Comparison of ENCODE assay signal across 16 cellular contexts in the genomic region with DNA sequence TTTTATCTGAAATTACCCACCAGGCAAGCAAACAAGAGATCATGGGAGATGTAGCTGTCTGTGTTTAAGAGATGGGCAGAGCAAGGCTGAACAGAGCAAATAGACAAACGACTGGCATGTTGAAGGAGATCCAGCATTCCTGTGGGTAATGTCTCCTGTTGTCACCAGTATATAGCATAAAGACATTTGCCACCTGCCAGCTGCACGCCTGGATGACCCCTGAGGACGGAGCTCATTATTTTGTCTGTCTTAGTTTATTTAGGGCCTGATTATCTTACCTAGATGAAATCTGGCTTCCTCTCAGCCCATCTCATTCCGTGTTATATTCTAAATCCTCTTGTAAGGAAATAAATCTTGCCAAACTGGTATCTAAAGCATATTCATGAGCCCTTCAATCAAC.
"Had no signal": no experiment of that assay in that cellular context is flagged by ENCODE, and none has a peak within 500 bp of the region (broad histone marks: within the 10 kb centered on the region; RNA-seq: fewer than 3 reads in every experiment).

No MANE protein-coding gene starts in this region.

- H2AFZ ChIP-seq: parathyroid adenoma had no signal

- ATAC-seq: esophagus mucosa; mucosa of descending colon; naive thymus-derived CD4-positive, alpha-beta T cell; stimulated activated naive CD8-positive, alpha-beta T cell treated with anti-CD3 and anti-CD28 coated beads, Interleukin-15, amount 100 ng/mL, for 72 hours had no signal

- H3K4me3 ChIP-seq: colonic mucosa, left ventricle myocardium inferior, mucosa of descending colon, sigmoid colon, spleen had no signal

- H3K79me2 ChIP-seq: parathyroid adenoma had no signal

- DNase-seq: activated B cell treated with CpG ODN at 0.5 μM for 24 hours; activated CD4-positive, alpha-beta T cell treated with anti-CD3 and anti-CD28 coated beads, Interleukin-2, amount 50 U/mL, for 1 hour; activated CD8-positive, alpha-beta memory T cell treated with anti-CD3 and anti-CD28 coated beads for 24 hours; activated naive CD4-positive, alpha-beta T cell; activated naive CD8-positive, alpha-beta T cell treated with anti-CD3 and anti-CD28 coated beads, Interleukin-2, amount 10 ng/mL, durations not matched to agents 7 days and 5 days; central memory CD4-positive, alpha-beta T cell; colonic mucosa; hippocampal formation; left ventricle myocardium inferior; mucosa of descending colon; naive thymus-derived CD4-positive, alpha-beta T cell; sigmoid colon; spleen; stimulated activated naive CD8-positive, alpha-beta T cell treated with anti-CD3 and anti-CD28 coated beads, Interleukin-15, amount 100 ng/mL, for 72 hours had no signal

- H3K9ac ChIP-seq: parathyroid adenoma had no signal

- H3K4me1 ChIP-seq: colonic mucosa, left ventricle myocardium inferior, parathyroid adenoma, sigmoid colon, spleen had no signal

- H3K9me3 ChIP-seq: colonic mucosa, left ventricle myocardium inferior, mucosa of descending colon, sigmoid colon, spleen had no signal

- H3K27me3 ChIP-seq: colonic mucosa, sigmoid colon, spleen had no signal

- H3K36me3 ChIP-seq: colonic mucosa, left ventricle myocardium inferior, sigmoid colon, spleen had no signal

- H3K27ac ChIP-seq: colonic mucosa, left ventricle myocardium inferior, parathyroid adenoma, sigmoid colon, spleen had no signal
